Comparison of ENCODE assay signal across 16 cellular contexts in genomic region chr5:179839328-179840256, GRCh38. TPM values are rescaled to one million over a fixed set of nuclear protein-coding genes. Genes with fewer than 3 reads are reported as not detected.
A peak's percentile ranks its signal among the peaks of the same experiment; 100 is the strongest.
DNase-seq lines count a peak whose midpoint lies in the region; ATAC-seq and TF ChIP-seq lines count a peak whose summit lies in the region.
"Had no signal": no experiment of that assay in that cellular context is flagged by ENCODE, and none has a peak within 500 bp of the region (broad histone marks: within the 10 kb centered on the region; RNA-seq: fewer than 3 reads in every experiment).

No MANE protein-coding gene starts in this region.

- peak overlapping the region; percentile 70 to 94 (median 85); a peak in 5 of 7 replicates for H3K27ac Mint-ChIP-seq in H9
- peak overlapping the region; percentile 96 for H3K27ac Mint-ChIP-seq in T-helper 17 cell
- peak overlapping the region; percentile 31 for H3K27ac Mint-ChIP-seq in osteocyte (ENCODE audit: unreplicated experiment)

- H4K91ac ChIP-seq in H9 (ENCODE audit: insufficient read length, low read depth, low read length) = no peak overlapping the region

- H4K5ac ChIP-seq in H9 (ENCODE audit: insufficient read length, low read depth, low read length) = no peak overlapping the region

- H4K20me1 ChIP-seq in H9 (ENCODE audit: control insufficient read depth, insufficient read depth, insufficient read length) = no peaks in the 10 kb centered on the region

- H3K79me2 ChIP-seq in H9 (ENCODE audit: insufficient read depth, low read length) = no peaks in the 10 kb centered on the region

- no peak overlapping the region for H3T11ph ChIP-seq in H9 (ENCODE audit: low read length)

- no peak overlapping the region for H3K4me2 ChIP-seq in H9 (ENCODE audit: insufficient read depth, insufficient read length, low read length)

- DNase-seq in H9 (no peak), T-helper 17 cell (no peak), Right ventricle myocardium superior (peak; percentile 60), osteocyte (ENCODE audit: extremely low spot score, unreplicated experiment) (no peak), SKM-1 treated with dmso at 0.1 percent for 144 hours (lab: John Stamatoyannopoulos, UW; ENCODE audit: unreplicated experiment) (no peak), NCI-H2171 (lab: John Stamatoyannopoulos, UW) (no peak)
- DNase-seq: activated CD4-positive, alpha-beta T cell treated with anti-CD3 and anti-CD28 coated beads for 4 hours; Caco-2; NCI-H1930; thyroid gland had no signal

- H3K9me3 Mint-ChIP-seq in H9 (peaks cover 12 to 17% of the 10 kb centered on the region in 2 experiments; a peak in 4 of 5 replicates), osteocyte (ENCODE audit: unreplicated experiment) (peaks cover under 1% of the 10 kb centered on the region)
- H3K9me3 Mint-ChIP-seq: activated T-helper 1 cell treated with anti-CD3 and anti-CD28 coated beads, Interleukin-12 subunit alpha, Interleukin-12 subunit beta, Interleukin-2, Interleukin-4 antibody, amounts not matched to agents 30 ng/mL and 10 ng/mL and 1 ng/mL, durations not matched to agents 14 hours and 24 hours and 36 hours; nephron had no signal

- no peaks in the 10 kb centered on the region for H3K4me1 ChIP-seq in H9 (ENCODE audit: insufficient read depth, low read length)
- H3K4me1 ChIP-seq: Caco-2 had no signal

- H3K23me2 ChIP-seq in H9 (ENCODE audit: insufficient read length, low read depth, low read length, poor library complexity, severe bottlenecking) = no peaks in the 10 kb centered on the region

- no peak overlapping the region for H2BK20ac ChIP-seq in H9 (ENCODE audit: low read depth, low read length, poor library complexity, severe bottlenecking)

- no peak overlapping the region for H3K9ac ChIP-seq in H9 (ENCODE audit: extremely low read depth, insufficient read length, low read length)

- no peak overlapping the region for H3K4ac ChIP-seq in H9 (ENCODE audit: low read depth, low read length)

- H2AFZ ChIP-seq in H9 (ENCODE audit: low read length) = no peak overlapping the region

- no peak for TF ChIP-seq CTCF in H9 (conservative IDR thresholded peaks at IDR 0.05)
- no peak for TF ChIP-seq CTCF in osteocyte (IDR thresholded peaks at IDR 0.05)

- H2BK5ac ChIP-seq in H9 (ENCODE audit: insufficient read length, low read length) = no peak overlapping the region

- no peak overlapping the region for H3K27ac ChIP-seq in H9 (ENCODE audit: insufficient read length, low read depth, low read length)
- H3K27ac ChIP-seq: esophagus muscularis mucosa, thyroid gland had no signal

- no peak overlapping the region for H3K56ac ChIP-seq in H9 (ENCODE audit: insufficient read length, low read depth, low read length)

- no peak overlapping the region for H3K23ac ChIP-seq in H9 (ENCODE audit: insufficient read length, low read depth, low read length)

- H3K36me3 Mint-ChIP-seq in H9 (ENCODE audit: insufficient read depth in 1 of 3, low read depth in 3 of 3) (peaks cover 53 to 82% (median 82%) of the 10 kb centered on the region in 3 experiments), T-helper 17 cell (ENCODE audit: low read depth) (peaks cover 4% of the 10 kb centered on the region), osteocyte (ENCODE audit: unreplicated experiment) (peaks cover 38% of the 10 kb centered on the region)

- H3K79me1 ChIP-seq in H9 (ENCODE audit: insufficient read depth, low read depth, low read length, poor library complexity, severe bottlenecking) = no peaks in the 10 kb centered on the region

- no peak overlapping the region for H2BK120ac ChIP-seq in H9 (ENCODE audit: low read depth, low read length, poor library complexity, severe bottlenecking)

- H4K8ac ChIP-seq in H9 (replicated peaks; ENCODE audit: insufficient read length, low read depth, low read length) = no peak overlapping the region

- no peak overlapping the region for H2BK12ac ChIP-seq in H9 (ENCODE audit: insufficient read length, low read depth, low read length)

- intact Hi-C loops in Right ventricle myocardium superior (cut with DNase I) = no loop called here

- H3K18ac ChIP-seq in H9 (ENCODE audit: insufficient read length, low read depth, low read length) = no peak overlapping the region

- no peak overlapping the region for H2AK5ac ChIP-seq in H9 (ENCODE audit: insufficient read length, low read length)

- H3K9me3 ChIP-seq in H9 (ENCODE audit: control insufficient read depth, low read depth, low read length) = no peaks in the 10 kb centered on the region
- no peaks in the 10 kb centered on the region for H3K9me3 ChIP-seq in T-helper 17 cell (ENCODE audit: control insufficient read depth, low read length, poor library complexity, severe bottlenecking)
- H3K9me3 ChIP-seq: Caco-2, thyroid gland had no signal

- H2BK15ac ChIP-seq in H9 (ENCODE audit: low read depth, low read length) = no peak overlapping the region

- WGBS in H9 (ENCODE audit: extremely low coverage, insufficient read length, low lambda C conversion rate) = no CpG with 5 or more reads among the region's 16 CpGs

- H3K27me3 Mint-ChIP-seq in H9 (ENCODE audit: low read depth) (no peaks in the 10 kb centered on the region; the same call in 1 of the 2 replicates), T-helper 17 cell (no peaks in the 10 kb centered on the region), osteocyte (ENCODE audit: unreplicated experiment) (no peaks in the 10 kb centered on the region)
- H3K27me3 Mint-ChIP-seq: central memory CD8-positive, alpha-beta T cell had no signal

- no peak overlapping the region for H3K14ac ChIP-seq in H9 (ENCODE audit: insufficient read depth, low read length)

- ATAC-seq in T-helper 17 cell (no peak), Right ventricle myocardium superior (ENCODE audit: poor library complexity) (peak; percentile 70), GM19023 (IDR thresholded peaks at IDR 0.05; ENCODE audit: unreplicated experiment) (no peak), GM19463 (IDR thresholded peaks at IDR 0.05; ENCODE audit: unreplicated experiment) (no peak)

- H3K4me1 Mint-ChIP-seq in H9 (no peaks in the 10 kb centered on the region), T-helper 17 cell (peaks cover 15% of the 10 kb centered on the region), osteocyte (ENCODE audit: unreplicated experiment) (no peaks in the 10 kb centered on the region)
- H3K4me1 Mint-ChIP-seq: nephron had no signal

- no peaks in the 10 kb centered on the region for H3K27me3 ChIP-seq in H9 (ENCODE audit: insufficient read depth, low read length)
- H3K27me3 ChIP-seq: esophagus muscularis mucosa, thyroid gland had no signal

- H3K4me3 Mint-ChIP-seq in H9 (no peak overlapping the region), T-helper 17 cell (peak overlapping the region; percentile 19), osteocyte (ENCODE audit: unreplicated experiment) (no peak overlapping the region)
- H3K4me3 Mint-ChIP-seq: activated T-helper 1 cell treated with anti-CD3 and anti-CD28 coated beads, Interleukin-12 subunit alpha, Interleukin-12 subunit beta, Interleukin-2, Interleukin-4 antibody, amounts not matched to agents 30 ng/mL and 10 ng/mL and 1 ng/mL, durations not matched to agents 14 hours and 24 hours and 36 hours; central memory CD8-positive, alpha-beta T cell; nephron had no signal

RNA-seq across cellular contexts. Expression of gene SQSTM1, which starts 18.9 kb away (rescaled TPM):
- total RNA-seq in H9 (2021) (144 and 147 TPM in 2 replicates), T-helper 17 cell (100 to 1,000 TPM; 446 to 548 TPM), Right ventricle myocardium superior (437 TPM), osteocyte (447 and 458 TPM in 2 replicates)

RNA-seq across cellular contexts. Expression of gene MRNIP, which starts 19.0 kb away (rescaled TPM):
- total RNA-seq in H9 (2021) = 30.4 and 31.1 TPM in 2 replicates
- total RNA-seq in T-helper 17 cell = 10 to 100 TPM; 32.5 to 36.8 TPM
- 12.1 TPM for total RNA-seq in Right ventricle myocardium superior
- total RNA-seq in osteocyte = 25.8 and 27.6 TPM in 2 replicates

RNA-seq across cellular contexts. Expression of gene MGAT4B, which starts 32.9 kb away (rescaled TPM):
- total RNA-seq in H9 (2021) = 140 and 147 TPM in 2 replicates
- total RNA-seq in T-helper 17 cell = 100 to 1,000 TPM; 137 to 168 TPM
- 93.3 TPM for total RNA-seq in Right ventricle myocardium superior
- total RNA-seq in osteocyte = 185 and 198 TPM in 2 replicates

RNA-seq across cellular contexts. Expression of gene LTC4S, which starts 45.8 kb away (rescaled TPM):
- 3.7 and 4.5 TPM in 2 replicates for total RNA-seq in H9 (2021)
- 1 to 10 TPM; 6.4 to 6.8 TPM for total RNA-seq in T-helper 17 cell
- 7.6 TPM for total RNA-seq in Right ventricle myocardium superior
- total RNA-seq in osteocyte = 1.1 and 2.4 TPM in 2 replicates

Comparison
In these comparisons a context has a peak if more than half of its experiments do, and no peak if none do; other contexts are left out.
1. H3K27ac Mint-ChIP-seq: peak in every context shown above with its lines; median percentile 96 in T-helper 17 cell; 85 in H9; 31 in osteocyte.